Comparison of ENCODE assay signal across 8 cellular contexts in the genomic region with DNA sequence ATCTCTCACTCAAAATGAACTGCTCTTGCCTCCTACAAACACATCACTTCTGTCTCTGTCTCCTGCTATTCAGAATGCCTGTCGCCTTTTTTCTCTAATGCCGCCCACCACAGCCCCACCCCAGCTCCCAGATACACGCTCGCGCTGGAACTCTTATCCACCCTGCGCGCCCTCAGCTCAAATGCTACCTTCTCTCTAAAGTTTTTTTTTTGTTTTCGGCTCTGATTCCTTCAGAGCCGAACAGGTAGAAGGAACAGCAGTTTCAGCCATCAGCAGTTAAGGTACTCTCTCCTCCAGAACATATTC. TPM values are rescaled to one million over a fixed set of nuclear protein-coding genes. Genes with fewer than 3 reads are reported as not detected.
DNase-seq lines count a peak whose midpoint lies in the region; ATAC-seq lines count a peak whose summit lies in the region.

No MANE protein-coding gene starts in this region.

- peak overlapping the region; percentile 89 to 99 (median 95) for H3K4me3 Mint-ChIP-seq in naive B cell

- no peaks in the 10 kb centered on the region for H3K36me3 Mint-ChIP-seq in naive B cell

- H3K4me1 Mint-ChIP-seq in naive B cell, result peaks cover 35 to 61% (median 42%) of the 10 kb centered on the region in 3 donors

- H3K27me3 ChIP-seq in SJCRH30, result no peaks in the 10 kb centered on the region
- H3K27me3 ChIP-seq in duodenal mucosa (ENCODE audit: control insufficient read depth in 1 of 2, insufficient read depth in 2 of 2, low read length in 2 of 2), result no peaks in the 10 kb centered on the region

- H3K27me3 Mint-ChIP-seq in naive B cell, result no peaks in the 10 kb centered on the region

- H3K4me3 ChIP-seq in SJCRH30 (peak overlapping the region; percentile 68), duodenal mucosa (ENCODE audit: low read depth in 1 of 2, low read length in 2 of 2) (peak overlapping the region; percentile 78 to 96)

- peak overlapping the region; percentile 83 to 97 (median 91) for H3K27ac Mint-ChIP-seq in naive B cell

- H3K9me3 Mint-ChIP-seq in naive B cell, result no peaks in the 10 kb centered on the region

- H3K4me1 ChIP-seq in SJCRH30, result peaks cover 8% of the 10 kb centered on the region; the same call in 1 of the 2 replicates
- peaks cover 27 to 28% of the 10 kb centered on the region in 2 donors for H3K4me1 ChIP-seq in duodenal mucosa (ENCODE audit: control insufficient read depth in 1 of 2, insufficient read depth in 2 of 2, low read length in 2 of 2)

- H3K27ac ChIP-seq in SJCRH30 (no peak overlapping the region), duodenal mucosa (ENCODE audit: low read depth, low read length) (peak overlapping the region; percentile 92)

- peak overlapping the region; percentile 60 to 94 for H3K9ac ChIP-seq in duodenal mucosa (ENCODE audit: low read depth in 1 of 2, low read length in 2 of 2)

- H3K9me3 ChIP-seq in SJCRH30 (replicated peaks), result no peaks in the 10 kb centered on the region
- H3K9me3 ChIP-seq in duodenal mucosa (ENCODE audit: control insufficient read depth in 1 of 2, low read length in 2 of 2), result no peaks in the 10 kb centered on the region

- DNase-seq in SJCRH30 (no peak), naive B cell (no peak), germinal center (ENCODE audit: low spot score) (no peak)

- H3K36me3 ChIP-seq in SJCRH30, result no peaks in the 10 kb centered on the region
- H3K36me3 ChIP-seq in duodenal mucosa (ENCODE audit: control insufficient read depth in 1 of 2, insufficient read depth in 2 of 2, low read length in 2 of 2), result no peaks in the 10 kb centered on the region

- ATAC-seq in GM18867 (IDR thresholded peaks at IDR 0.05; ENCODE audit: unreplicated experiment), result peak; percentile 0
- ATAC-seq in naive B cell (ENCODE audit: low read depth in 2 of 2), result peak; percentile 2 to 4
- ATAC-seq in HG03432 (IDR thresholded peaks at IDR 0.05; ENCODE audit: unreplicated experiment), result no peak
- ATAC-seq in HG02642 (IDR thresholded peaks at IDR 0.05; ENCODE audit: poor library complexity, unreplicated experiment), result no peak
- no peak for ATAC-seq in GM18861 (IDR thresholded peaks at IDR 0.05; ENCODE audit: unreplicated experiment)

RNA-seq across cellular contexts. Expression of gene SOS1, which starts 3.9 kb away (rescaled TPM):
- 42.3 and 49.5 TPM in 2 replicates for total RNA-seq in SJCRH30 (2014; rRNA removed; shearing (Covaris generic))
- polyA plus RNA-seq in naive B cell (ENCODE audit: low read depth in 6 of 6), result 10 to 100 TPM in 5 of 6 donors, 1 to 10 TPM in 1; 6.5 to 21.8 (median 11.5) TPM

Comparison
In these comparisons a context has a peak if more than half of its experiments do, and no peak if none do; other contexts are left out.
1. ATAC-seq: peak in GM18867 (single experiment) and naive B cell (2 of 2); none in HG03432 (single experiment), HG02642 (single experiment) and GM18861 (single experiment).